27 cellular contexts compared by ENCODE assay signal in genomic region chr16:78307824-78308528, GRCh38.
"Had no signal": no experiment of that assay in that cellular context is flagged by ENCODE, and none has a peak within 500 bp of the region (broad histone marks: within the 10 kb centered on the region; RNA-seq: fewer than 3 reads in every experiment).

No MANE protein-coding gene starts in this region.

- H3K36me3 Mint-ChIP-seq: neural progenitor cell had no signal

- H3K4me3 ChIP-seq: colonic mucosa, dorsolateral prefrontal cortex, esophagus squamous epithelium, gastroesophageal sphincter, lower lobe of right lung, neural progenitor cell, ovary, prostate gland, tibial artery had no signal

- ATAC-seq: activated T-cell treated with anti-CD3 and anti-CD28 coated beads, Interleukin-2, amount 50 U/mL, for 4 hours; gastroesophageal sphincter; lower lobe of right lung; naive thymus-derived CD8-positive, alpha-beta T cell had no signal

- H3K4me3 Mint-ChIP-seq: activated naive CD8-positive, alpha-beta T cell treated with anti-CD3 and anti-CD28 coated beads for 36 hours; activated T-cell treated with anti-CD3 and anti-CD28 coated beads, Interleukin-2, amount 50 U/mL, for 4 hours; central memory CD8-positive, alpha-beta T cell; naive thymus-derived CD8-positive, alpha-beta T cell; neural progenitor cell; stimulated activated naive CD8-positive, alpha-beta T cell treated with anti-CD3 and anti-CD28 coated beads, Interleukin-15, Interleukin-2, amounts not matched to agents 100 ng/mL and 50 ng/mL, for 24 hours had no signal

- H3K27me3 Mint-ChIP-seq: activated naive CD8-positive, alpha-beta T cell treated with anti-CD3 and anti-CD28 coated beads for 36 hours; central memory CD8-positive, alpha-beta T cell; stimulated activated naive CD8-positive, alpha-beta T cell treated with anti-CD3 and anti-CD28 coated beads, Interleukin-15, Interleukin-2, amounts not matched to agents 100 ng/mL and 50 ng/mL, for 24 hours had no signal

- H3K9ac ChIP-seq: neural progenitor cell had no signal

- FAIRE-seq: astrocyte, kidney, TTC549, urothelium cell line had no signal

- H2AFZ ChIP-seq: neural progenitor cell had no signal

- H3K9me3 ChIP-seq: colonic mucosa, esophagus squamous epithelium, gastroesophageal sphincter, lower lobe of right lung, ovary, prostate gland, tibial artery had no signal

- H3K9me3 Mint-ChIP-seq: activated T-cell treated with anti-CD3 and anti-CD28 coated beads, Interleukin-2, amount 50 U/mL, for 4 hours; activated T-helper 2 cell treated with anti-CD3 and anti-CD28 coated beads, Interferon-gamma antibody, Interleukin-2, Interleukin-4, amounts not matched to agents 10 μg/mL and 5 μg/mL and 100 μg/mL, durations not matched to agents 14 hours and 24 hours and 36 hours; central memory CD8-positive, alpha-beta T cell; naive thymus-derived CD8-positive, alpha-beta T cell; neural progenitor cell; stimulated activated naive CD8-positive, alpha-beta T cell treated with anti-CD3 and anti-CD28 coated beads, Interleukin-15, Interleukin-2, amounts not matched to agents 100 ng/mL and 50 ng/mL, for 24 hours had no signal

- H3K4me1 ChIP-seq: colonic mucosa, lower lobe of right lung, prostate gland, tibial artery had no signal

- H3K27me3 ChIP-seq: colonic mucosa, dorsolateral prefrontal cortex, esophagus squamous epithelium, gastroesophageal sphincter, neural progenitor cell, ovary, tibial artery had no signal

- H3K27ac ChIP-seq: colonic mucosa, dorsolateral prefrontal cortex, esophagus squamous epithelium, gastroesophageal sphincter, lower lobe of right lung, neural progenitor cell, ovary, prostate gland, tibial artery, WERI-Rb-1 had no signal

- H3K27ac Mint-ChIP-seq: activated naive CD8-positive, alpha-beta T cell treated with anti-CD3 and anti-CD28 coated beads for 36 hours; activated T-helper 2 cell treated with anti-CD3 and anti-CD28 coated beads, Interferon-gamma antibody, Interleukin-2, Interleukin-4, amounts not matched to agents 10 μg/mL and 5 μg/mL and 100 μg/mL, durations not matched to agents 14 hours and 24 hours and 36 hours; neural progenitor cell; stimulated activated naive CD8-positive, alpha-beta T cell treated with anti-CD3 and anti-CD28 coated beads, Interleukin-15, Interleukin-2, amounts not matched to agents 100 ng/mL and 50 ng/mL, for 24 hours had no signal

- H3K4me2 ChIP-seq: neural progenitor cell had no signal

- DNase-seq: activated CD4-positive, alpha-beta T cell treated with anti-CD3 and anti-CD28 coated beads for 1 hour; activated CD8-positive, alpha-beta memory T cell treated with anti-CD3 and anti-CD28 coated beads, Interleukin-2, amount 50 U/mL, for 4 hours; activated naive CD4-positive, alpha-beta T cell; activated naive CD8-positive, alpha-beta T cell treated with anti-CD3 and anti-CD28 coated beads for 36 hours; activated T-cell treated with anti-CD3 and anti-CD28 coated beads, Interleukin-2, amount 50 U/mL, for 4 hours; colonic mucosa; dorsolateral prefrontal cortex; esophagus squamous epithelium; hypothalamus; kidney; lower lobe of right lung; naive thymus-derived CD8-positive, alpha-beta T cell; ovary; stimulated activated CD4-positive, alpha-beta T cell treated with anti-CD3 and anti-CD28 coated beads, Interleukin-4, amount 100 ng/mL, for 24 hours; substantia nigra; T-helper 1 cell; tibial artery; WERI-Rb-1 had no signal

- H3K36me3 ChIP-seq: colonic mucosa, esophagus squamous epithelium, gastroesophageal sphincter, lower lobe of right lung, neural progenitor cell, ovary, prostate gland, tibial artery, WERI-Rb-1 had no signal
